22 cellular contexts compared by ENCODE assay signal in the genomic region with DNA sequence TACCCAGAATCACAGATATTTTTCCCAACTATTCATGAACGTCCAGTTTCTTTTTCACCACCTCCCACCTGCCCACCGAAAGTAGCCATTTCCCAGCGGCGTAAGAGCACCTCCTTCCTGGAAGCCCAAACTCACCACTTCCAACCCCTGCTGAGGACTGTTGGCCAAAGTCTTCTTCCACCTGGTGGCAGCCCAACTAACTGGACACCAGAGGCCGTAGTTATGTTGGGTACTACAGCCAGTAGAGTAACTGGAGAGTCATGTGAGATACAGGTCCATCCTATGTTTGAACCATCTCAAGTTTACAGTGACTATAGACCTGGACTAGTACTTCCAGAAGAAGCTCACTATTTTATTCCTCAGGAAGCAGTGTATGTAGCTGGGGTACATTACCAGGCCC.
A peak's percentile ranks its signal among the peaks of the same experiment; 100 is the strongest.
DNase-seq lines count a peak whose midpoint lies in the region; TF ChIP-seq lines count a peak whose summit lies in the region.
"Had no signal": no experiment of that assay in that cellular context is flagged by ENCODE, and none has a peak within 500 bp of the region (broad histone marks: within the 10 kb centered on the region; RNA-seq: fewer than 3 reads in every experiment).

No MANE protein-coding gene starts in this region.

- no peaks in the 10 kb centered on the region for H4K20me1 ChIP-seq in neural progenitor cell (ENCODE audit: low read depth)

- H3K9ac ChIP-seq in endodermal cell (ENCODE audit: extremely low read depth, low read length, poor library complexity, severe bottlenecking) (no peak overlapping the region), neural progenitor cell (no peak overlapping the region)
- H3K9ac ChIP-seq: GM23248 had no signal

- no peak overlapping the region for H3K4me3 Mint-ChIP-seq in activated naive CD4-positive, alpha-beta T cell treated with anti-CD3 and anti-CD28 coated beads, Interleukin-2, amount 50 U/mL, for 24 hours
- no peak overlapping the region for H3K4me3 Mint-ChIP-seq in activated naive CD4-positive, alpha-beta T cell treated with anti-CD3 and anti-CD28 coated beads, Interleukin-2, amount 10 ng/mL, durations not matched to agents 7 days and 5 days
- H3K4me3 Mint-ChIP-seq in endodermal cell (no peak overlapping the region), neural progenitor cell (no peak overlapping the region), type B pancreatic cell (no peak overlapping the region)
- no peak overlapping the region for H3K4me3 Mint-ChIP-seq in T-helper 2 cell treated with Interferon-gamma antibody and Interleukin-4, amounts not matched to agents 5 μg/mL and 100 μg/mL, for 36 hours
- H3K4me3 Mint-ChIP-seq: CD14-positive monocyte had no signal

- H3K4me1 Mint-ChIP-seq in activated naive CD4-positive, alpha-beta T cell treated with anti-CD3 and anti-CD28 coated beads, Interleukin-2, amount 50 U/mL, for 24 hours, result peaks cover 31% of the 10 kb centered on the region
- peaks cover 13% of the 10 kb centered on the region for H3K4me1 Mint-ChIP-seq in activated naive CD4-positive, alpha-beta T cell treated with anti-CD3 and anti-CD28 coated beads, Interleukin-2, amount 10 ng/mL, durations not matched to agents 7 days and 5 days
- H3K4me1 Mint-ChIP-seq in endodermal cell, result peaks cover 2% of the 10 kb centered on the region
- no peaks in the 10 kb centered on the region for H3K4me1 Mint-ChIP-seq in neural progenitor cell
- H3K4me1 Mint-ChIP-seq in T-helper 2 cell treated with Interferon-gamma antibody and Interleukin-4, amounts not matched to agents 5 μg/mL and 100 μg/mL, for 36 hours (ENCODE audit: low read depth), result peaks cover 3% of the 10 kb centered on the region
- no peaks in the 10 kb centered on the region for H3K4me1 Mint-ChIP-seq in type B pancreatic cell (ENCODE audit: unreplicated experiment)
- H3K4me1 Mint-ChIP-seq: CD14-positive monocyte had no signal

- H3K36me3 Mint-ChIP-seq in activated naive CD4-positive, alpha-beta T cell treated with anti-CD3 and anti-CD28 coated beads, Interleukin-2, amount 50 U/mL, for 24 hours, result peaks cover 19% of the 10 kb centered on the region
- H3K36me3 Mint-ChIP-seq in activated naive CD4-positive, alpha-beta T cell treated with anti-CD3 and anti-CD28 coated beads, Interleukin-2, amount 10 ng/mL, durations not matched to agents 7 days and 5 days, result peaks cover 35% of the 10 kb centered on the region
- H3K36me3 Mint-ChIP-seq in endodermal cell (ENCODE audit: low read depth), result peaks cover 63% of the 10 kb centered on the region
- peaks cover 14% of the 10 kb centered on the region for H3K36me3 Mint-ChIP-seq in neural progenitor cell
- H3K36me3 Mint-ChIP-seq in T-helper 2 cell treated with Interferon-gamma antibody and Interleukin-4, amounts not matched to agents 5 μg/mL and 100 μg/mL, for 36 hours (ENCODE audit: low read depth), result peaks cover 27% of the 10 kb centered on the region
- H3K36me3 Mint-ChIP-seq in type B pancreatic cell, result peaks cover 43% of the 10 kb centered on the region

- H3K4me1 ChIP-seq in endodermal cell (ENCODE audit: control insufficient read depth, insufficient read depth, low read length) (no peaks in the 10 kb centered on the region), neural progenitor cell (no peaks in the 10 kb centered on the region)

- H3K27me3 Mint-ChIP-seq in activated naive CD4-positive, alpha-beta T cell treated with anti-CD3 and anti-CD28 coated beads, Interleukin-2, amount 50 U/mL, for 24 hours, result no peaks in the 10 kb centered on the region
- no peaks in the 10 kb centered on the region for H3K27me3 Mint-ChIP-seq in activated naive CD4-positive, alpha-beta T cell treated with anti-CD3 and anti-CD28 coated beads, Interleukin-2, amount 10 ng/mL, durations not matched to agents 7 days and 5 days
- H3K27me3 Mint-ChIP-seq in endodermal cell (ENCODE audit: insufficient read depth) (no peaks in the 10 kb centered on the region), neural progenitor cell (ENCODE audit: insufficient read depth, low read depth) (no peaks in the 10 kb centered on the region), type B pancreatic cell (no peaks in the 10 kb centered on the region)
- no peaks in the 10 kb centered on the region for H3K27me3 Mint-ChIP-seq in T-helper 2 cell treated with Interferon-gamma antibody and Interleukin-4, amounts not matched to agents 5 μg/mL and 100 μg/mL, for 36 hours (ENCODE audit: low read depth)

- peaks cover 12% of the 10 kb centered on the region for H3F3A ChIP-seq in neural progenitor cell (ENCODE audit: low read depth)

- H3K27me3 ChIP-seq in endodermal cell (ENCODE audit: control insufficient read depth, insufficient read depth, low read length, poor library complexity, severe bottlenecking) (no peaks in the 10 kb centered on the region), neural progenitor cell (no peaks in the 10 kb centered on the region)

- CTCF ChIA-PET in activated naive CD4-positive, alpha-beta T cell treated with anti-CD3 and anti-CD28 coated beads, Interleukin-2, amount 10 ng/mL, durations not matched to agents 7 days and 5 days (lab: Charles Lee), result no interaction called here

- H3K27ac ChIP-seq in endodermal cell (ENCODE audit: low read depth, low read length), result no peak overlapping the region
- no peak overlapping the region for H3K27ac ChIP-seq in neural progenitor cell
- H3K27ac ChIP-seq: GM23248 had no signal

- no peaks in the 10 kb centered on the region for H3K79me2 ChIP-seq in neural progenitor cell (ENCODE audit: low read depth)

- no peaks in the 10 kb centered on the region for H3K9me3 Mint-ChIP-seq in activated naive CD4-positive, alpha-beta T cell treated with anti-CD3 and anti-CD28 coated beads, Interleukin-2, amount 50 U/mL, for 24 hours
- no peaks in the 10 kb centered on the region for H3K9me3 Mint-ChIP-seq in activated naive CD4-positive, alpha-beta T cell treated with anti-CD3 and anti-CD28 coated beads, Interleukin-2, amount 10 ng/mL, durations not matched to agents 7 days and 5 days
- H3K9me3 Mint-ChIP-seq in endodermal cell, result no peaks in the 10 kb centered on the region
- H3K9me3 Mint-ChIP-seq in neural progenitor cell, result no peaks in the 10 kb centered on the region
- H3K9me3 Mint-ChIP-seq in T-helper 2 cell treated with Interferon-gamma antibody and Interleukin-4, amounts not matched to agents 5 μg/mL and 100 μg/mL, for 36 hours, result no peaks in the 10 kb centered on the region
- no peaks in the 10 kb centered on the region for H3K9me3 Mint-ChIP-seq in type B pancreatic cell

- H3K36me3 ChIP-seq in endodermal cell (ENCODE audit: control insufficient read depth, insufficient read depth, low read length), result peaks cover 93% of the 10 kb centered on the region
- H3K36me3 ChIP-seq in neural progenitor cell, result peaks cover 16% of the 10 kb centered on the region

- DNase-seq in activated naive CD4-positive, alpha-beta T cell treated with anti-CD3 and anti-CD28 coated beads, Interleukin-2, amount 10 ng/mL, durations not matched to agents 7 days and 5 days, result no peak
- DNase-seq in GM12864 (ENCODE audit: low read depth) (no peak), endodermal cell (no peak), neural progenitor cell (ENCODE audit: low spot score) (peak; percentile 7), type B pancreatic cell (ENCODE audit: extremely low spot score, unreplicated experiment) (no peak)
- no peak for DNase-seq in T-helper 2 cell treated with Interferon-gamma antibody and Interleukin-4, amounts not matched to agents 5 μg/mL and 100 μg/mL, for 36 hours (ENCODE audit: low spot score)
- DNase-seq in activated CD4-positive, alpha-beta T cell treated with anti-CD3 and anti-CD28 coated beads, Interleukin-2, amount 50 U/mL, for 48 hours, result no peak
- DNase-seq: 8988T, COR-L47, DMS 273 treated with DMSO at 0.1 percent for 48 hours, DND-41, GM23248, HCEC 1CT, Kasumi-1, MM.1S, NCI-H1092, NCI-H146, NCI-H2029 treated with DMSO at 0.1 percent for 48 hours, NCI-H2171, NCI-H526 had no signal

- no peak overlapping the region for H2AFZ ChIP-seq in neural progenitor cell (replicated peaks)
- H2AFZ ChIP-seq: GM23248 had no signal

- peak overlapping the region; percentile 55 for H3K27ac Mint-ChIP-seq in activated naive CD4-positive, alpha-beta T cell treated with anti-CD3 and anti-CD28 coated beads, Interleukin-2, amount 50 U/mL, for 24 hours
- no peak overlapping the region for H3K27ac Mint-ChIP-seq in activated naive CD4-positive, alpha-beta T cell treated with anti-CD3 and anti-CD28 coated beads, Interleukin-2, amount 10 ng/mL, durations not matched to agents 7 days and 5 days
- H3K27ac Mint-ChIP-seq in endodermal cell (no peak overlapping the region), neural progenitor cell (no peak overlapping the region), type B pancreatic cell (no peak overlapping the region)
- no peak overlapping the region for H3K27ac Mint-ChIP-seq in T-helper 2 cell treated with Interferon-gamma antibody and Interleukin-4, amounts not matched to agents 5 μg/mL and 100 μg/mL, for 36 hours

- TF ChIP-seq CTCF in GM12864 (IDR thresholded peaks at IDR 0.05; ENCODE audit: low read depth, low read length, missing control alignments), result peak; percentile 3
- TF ChIP-seq CTCF in endodermal cell (conservative IDR thresholded peaks at IDR 0.05), result peak; percentile 56
- TF ChIP-seq CTCF in neural progenitor cell (IDR thresholded peaks at IDR 0.05), result no peak
- TF ChIP-seq CTCF in type B pancreatic cell (conservative IDR thresholded peaks at IDR 0.05), result no peak

- H3K4me3 ChIP-seq in GM12864 (ENCODE audit: low read depth, low read length) (no peak overlapping the region), endodermal cell (ENCODE audit: low read length) (no peak overlapping the region), neural progenitor cell (no peak overlapping the region)
- H3K4me3 ChIP-seq: GM23248 had no signal

- WGBS in endodermal cell (ENCODE audit: insufficient coverage in 1 of 2, insufficient read length in 1 of 2), 2 experiments, result 95 to 100% methylated on average over 4 to 5 of the region's 5 CpGs

- no peak overlapping the region for H3K4me2 ChIP-seq in neural progenitor cell

- H3K9me3 ChIP-seq in endodermal cell (ENCODE audit: control insufficient read depth, low read length), result no peaks in the 10 kb centered on the region
- no peaks in the 10 kb centered on the region for H3K9me3 ChIP-seq in neural progenitor cell (ENCODE audit: low read depth)

Comparison
In these comparisons a context has a peak if more than half of its experiments do, and no peak if none do; other contexts are left out.
1. CTCF ChIP-seq: peak in GM12864 (single experiment) and endodermal cell (single experiment); none in neural progenitor cell (single experiment) and type B pancreatic cell (single experiment).